11 cellular contexts compared by ENCODE assay signal in the genomic region with DNA sequence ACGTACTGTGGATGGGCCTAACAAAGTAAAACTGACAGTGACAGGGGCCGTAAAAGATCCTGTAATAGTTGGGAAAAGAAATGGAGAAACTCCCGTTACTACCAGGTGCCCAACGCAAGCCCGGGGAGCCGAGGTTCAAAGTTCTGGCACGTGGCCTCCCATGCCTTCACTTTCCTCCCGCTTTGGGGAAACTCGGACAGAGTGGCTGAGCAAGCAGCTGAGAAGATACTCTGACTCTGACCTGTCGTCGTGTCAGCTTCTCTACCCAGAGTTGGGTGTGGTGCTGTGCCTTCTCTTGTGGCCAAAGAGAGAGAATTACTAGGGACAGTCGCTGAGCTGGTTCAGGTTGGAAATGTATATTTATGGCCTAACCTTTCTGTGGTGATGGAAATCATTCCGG. TPM values are rescaled to one million over a fixed set of nuclear protein-coding genes. Genes with fewer than 3 reads are reported as not detected.
DNase-seq lines count a peak whose midpoint lies in the region; ATAC-seq and TF ChIP-seq lines count a peak whose summit lies in the region.
"Had no signal": no experiment of that assay in that cellular context is flagged by ENCODE, and none has a peak within 500 bp of the region (broad histone marks: within the 10 kb centered on the region; RNA-seq: fewer than 3 reads in every experiment).

No MANE protein-coding gene starts in this region.

- no peak for DNase-seq in stimulated activated naive CD8-positive, alpha-beta T cell treated with anti-CD3 and anti-CD28 coated beads, Interleukin-15, Interleukin-2, amounts not matched to agents 100 U/mL and 50 U/mL, for 24 hours
- peak in 4 of 7 donors; percentile 22 to 50 (median 34) for DNase-seq in adrenal gland
- DNase-seq in mucosa of gallbladder (ENCODE audit: low spot score): peak; percentile 36
- no peak for DNase-seq in stimulated activated CD4-positive, alpha-beta T cell treated with anti-CD3 and anti-CD28 coated beads, Interleukin-2, amount 100 ng/mL, for 48 hours
- DNase-seq in HuH-7.5 (ENCODE audit: low spot score): no peak
- no peak for DNase-seq in cerebellar cortex (ENCODE audit: low spot score)
- DNase-seq: NCI-H510A; stimulated activated CD4-positive, alpha-beta T cell treated with anti-CD3 and anti-CD28 coated beads, Interleukin-2, amount 100 ng/mL, for 24 hours; testis had no signal

- peak overlapping the region in 1 of 4 donors; percentile 79 for H3K4me3 ChIP-seq in adrenal gland

- no peaks in the 10 kb centered on the region for H3K36me3 Mint-ChIP-seq in stimulated activated naive CD8-positive, alpha-beta T cell treated with anti-CD3 and anti-CD28 coated beads, Interleukin-15, Interleukin-2, amounts not matched to agents 100 ng/mL and 50 ng/mL, for 24 hours (ENCODE audit: low read depth)

- peaks cover 68% of the 10 kb centered on the region for H3K27me3 Mint-ChIP-seq in stimulated activated naive CD8-positive, alpha-beta T cell treated with anti-CD3 and anti-CD28 coated beads, Interleukin-15, Interleukin-2, amounts not matched to agents 100 ng/mL and 50 ng/mL, for 24 hours

- TF ChIP-seq POLR2A in adrenal gland (IDR thresholded peaks at IDR 0.05): no peak

- H3K27ac ChIP-seq in adrenal gland: peak overlapping the region in 1 of 5 donors; percentile 18
- H3K27ac ChIP-seq: testis had no signal

- no peaks in the 10 kb centered on the region for H3K9me3 Mint-ChIP-seq in stimulated activated naive CD8-positive, alpha-beta T cell treated with anti-CD3 and anti-CD28 coated beads, Interleukin-15, Interleukin-2, amounts not matched to agents 100 ng/mL and 50 ng/mL, for 24 hours

- no peaks in the 10 kb centered on the region for H3K27me3 ChIP-seq in adrenal gland
- H3K27me3 ChIP-seq: testis had no signal

- 51 to 72% (median 67%) methylated on average over 11 to 13 of the region's 13 CpGs for WGBS in adrenal gland, 4 donors

- peaks cover 11 to 32% of the 10 kb centered on the region in 2 donors for H3K4me1 ChIP-seq in adrenal gland (replicated peaks in 1 of 2)
- H3K4me1 ChIP-seq: testis had no signal

- intact Hi-C loops in adrenal gland (cut with DNase I): no loop called here

- H3K4me1 Mint-ChIP-seq in stimulated activated naive CD8-positive, alpha-beta T cell treated with anti-CD3 and anti-CD28 coated beads, Interleukin-15, Interleukin-2, amounts not matched to agents 100 ng/mL and 50 ng/mL, for 24 hours (ENCODE audit: low read depth): peaks cover 25% of the 10 kb centered on the region

- no peak overlapping the region for H3K27ac Mint-ChIP-seq in stimulated activated naive CD8-positive, alpha-beta T cell treated with anti-CD3 and anti-CD28 coated beads, Interleukin-15, Interleukin-2, amounts not matched to agents 100 ng/mL and 50 ng/mL, for 24 hours

- H3K36me3 ChIP-seq in adrenal gland (replicated peaks in 1 of 2): no peaks in the 10 kb centered on the region

- peak overlapping the region; percentile 70 for H3K4me3 Mint-ChIP-seq in stimulated activated naive CD8-positive, alpha-beta T cell treated with anti-CD3 and anti-CD28 coated beads, Interleukin-15, Interleukin-2, amounts not matched to agents 100 ng/mL and 50 ng/mL, for 24 hours

- ATAC-seq in stimulated activated naive CD8-positive, alpha-beta T cell treated with anti-CD3 and anti-CD28 coated beads, Interleukin-15, Interleukin-2, amounts not matched to agents 100 U/mL and 50 U/mL, for 24 hours: no peak
- no peak for ATAC-seq in HG02938 (IDR thresholded peaks at IDR 0.05; ENCODE audit: unreplicated experiment)

- no peaks in the 10 kb centered on the region for H3K9me3 ChIP-seq in adrenal gland (replicated peaks in 1 of 3)
- H3K9me3 ChIP-seq: testis had no signal

- no peak for TF ChIP-seq CTCF in adrenal gland (IDR thresholded peaks at IDR 0.05)

RNA-seq across cellular contexts. Expression of a gene that starts 1.7 kb away (rescaled TPM):
- total RNA-seq in adrenal gland (10 to 100 TPM in 7 of 8 donors, 1 to 10 TPM in 1; 9.8 to 43.1 (median 28.5) TPM), mucosa of gallbladder (26.4 TPM)
- polyA plus RNA-seq in adrenal gland: 10 to 100 TPM; 16.2 to 38.5 (median 30.5) TPM

RNA-seq across cellular contexts. Expression of a gene that starts 60.0 kb away (rescaled TPM):
- total RNA-seq in adrenal gland: 10 to 100 TPM in 4 of 8 donors, 1 to 10 TPM in 4; 5.1 to 47.5 (median 9.7) TPM
- polyA plus RNA-seq in adrenal gland: 1 to 10 TPM; 5.6 to 9.3 (median 8.6) TPM
- total RNA-seq in mucosa of gallbladder: 5.3 TPM

Comparison
In these comparisons a context has a peak if more than half of its experiments do, and no peak if none do; other contexts are left out.
1. DNase-seq: peak in adrenal gland (4 of 7) and mucosa of gallbladder (single experiment); none in stimulated activated naive CD8-positive, alpha-beta T cell treated with anti-CD3 and anti-CD28 coated beads, Interleukin-15, Interleukin-2, amounts not matched to agents 100 U/mL and 50 U/mL, for 24 hours (single experiment), stimulated activated CD4-positive, alpha-beta T cell treated with anti-CD3 and anti-CD28 coated beads, Interleukin-2, amount 100 ng/mL, for 48 hours (0 of 2), HuH-7.5 (single experiment) and cerebellar cortex (single experiment).